ENCODE assay signal across 9 cellular contexts in the genomic region with DNA sequence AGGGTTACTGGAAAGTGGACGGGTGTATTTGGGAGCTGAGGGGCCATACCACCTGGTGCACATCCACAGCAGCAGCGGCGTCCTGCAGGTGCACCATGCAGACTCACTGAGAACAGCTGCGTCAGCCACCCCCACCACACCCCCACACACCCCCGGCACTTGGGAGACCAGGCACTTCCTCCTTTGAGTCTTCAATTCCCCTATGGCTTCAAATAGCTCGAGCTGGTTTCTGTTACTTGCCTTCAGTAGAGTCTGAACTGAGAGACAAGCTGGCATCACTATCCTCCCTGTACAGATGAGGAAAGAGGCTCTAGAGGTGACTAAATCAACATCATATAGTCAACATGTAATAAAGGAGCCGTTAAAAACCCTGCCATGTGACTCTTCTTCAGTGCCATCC. TPM values are rescaled to one million over a fixed set of nuclear protein-coding genes. Genes with fewer than 3 reads are reported as not detected.
DNase-seq lines count a peak whose midpoint lies in the region; ATAC-seq and TF ChIP-seq lines count a peak whose summit lies in the region.
"Had no signal": no experiment of that assay in that cellular context is flagged by ENCODE, and none has a peak within 500 bp of the region (broad histone marks: within the 10 kb centered on the region; RNA-seq: fewer than 3 reads in every experiment).

No MANE protein-coding gene starts in this region.

- no peak overlapping the region for H3K4me3 ChIP-seq in CD4-positive, CD25-positive, alpha-beta regulatory T cell (ENCODE audit: low read depth, low read length)
- no peak overlapping the region for H3K4me3 ChIP-seq in stomach

- peaks cover 0 to 14% (median 6%) of the 10 kb centered on the region in 4 donors for H3K4me1 Mint-ChIP-seq in CD4-positive, CD25-positive, alpha-beta regulatory T cell
- H3K4me1 Mint-ChIP-seq in effector memory CD8-positive, alpha-beta T cell (ENCODE audit: low read depth in 2 of 2): peaks cover 6 to 11% of the 10 kb centered on the region in 2 donors
- peaks cover 4% of the 10 kb centered on the region for H3K4me1 Mint-ChIP-seq in endothelial cell (ENCODE audit: unreplicated experiment)

- H3K4me1 ChIP-seq in CD4-positive, CD25-positive, alpha-beta regulatory T cell (ENCODE audit: control insufficient read depth, insufficient read depth, low read length, poor library complexity, severe bottlenecking): peaks cover 4% of the 10 kb centered on the region
- H3K4me1 ChIP-seq in stomach: peaks cover 75 to 98% (median 87%) of the 10 kb centered on the region in 4 donors

- H3K27me3 Mint-ChIP-seq in CD4-positive, CD25-positive, alpha-beta regulatory T cell: peaks cover 13% of the 10 kb centered on the region
- H3K27me3 Mint-ChIP-seq in effector memory CD8-positive, alpha-beta T cell: peaks cover 45 to 46% of the 10 kb centered on the region in 2 donors
- H3K27me3 Mint-ChIP-seq in endothelial cell (ENCODE audit: unreplicated experiment): peaks cover 6% of the 10 kb centered on the region
- H3K27me3 Mint-ChIP-seq: activated naive CD4-positive, alpha-beta T cell treated with anti-CD3 and anti-CD28 coated beads, Interleukin-2, amount 50 U/mL, for 24 hours had no signal

- H3K36me3 ChIP-seq in CD4-positive, CD25-positive, alpha-beta regulatory T cell (ENCODE audit: control insufficient read depth, insufficient read depth, low read length): no peaks in the 10 kb centered on the region
- no peaks in the 10 kb centered on the region for H3K36me3 ChIP-seq in stomach

- WGBS in stomach, 5 donors: 34 to 64% (median 54%) methylated on average over 4 to 7 of the region's 7 CpGs

- no peak overlapping the region for H3K27ac Mint-ChIP-seq in CD4-positive, CD25-positive, alpha-beta regulatory T cell
- H3K27ac Mint-ChIP-seq in effector memory CD8-positive, alpha-beta T cell: no peak overlapping the region
- no peak overlapping the region for H3K27ac Mint-ChIP-seq in endothelial cell (ENCODE audit: unreplicated experiment)
- H3K27ac Mint-ChIP-seq: activated naive CD4-positive, alpha-beta T cell treated with anti-CD3 and anti-CD28 coated beads, Interleukin-2, amount 50 U/mL, for 24 hours had no signal

- no peak for TF ChIP-seq POLR2A in stomach (IDR thresholded peaks at IDR 0.05)

- intact Hi-C loops in stomach (cut with DNase I; ENCODE audit: low total_unique reads): no loop called here

- ATAC-seq in CD4-positive, CD25-positive, alpha-beta regulatory T cell (ENCODE audit: low read depth in 2 of 2): peak; percentile 63
- peak; percentile 77 for ATAC-seq in HG03135 (IDR thresholded peaks at IDR 0.05; ENCODE audit: unreplicated experiment)
- ATAC-seq in effector memory CD8-positive, alpha-beta T cell (replicated peaks): peak; percentile 69
- no peak for ATAC-seq in SK-N-SH treated with all-trans-retinoic acid at 6 μM for 48 hours

- no peaks in the 10 kb centered on the region for H3K9me3 ChIP-seq in CD4-positive, CD25-positive, alpha-beta regulatory T cell (ENCODE audit: control insufficient read depth in 2 of 2, low read length in 2 of 2)
- no peaks in the 10 kb centered on the region for H3K9me3 ChIP-seq in stomach

- H3K27me3 ChIP-seq in CD4-positive, CD25-positive, alpha-beta regulatory T cell (ENCODE audit: control insufficient read depth, insufficient read depth, low read length): peaks cover 5% of the 10 kb centered on the region
- H3K27me3 ChIP-seq in stomach: no peaks in the 10 kb centered on the region

- TF ChIP-seq CTCF in stomach (IDR thresholded peaks at IDR 0.05) (no peak), endothelial cell (IDR thresholded peaks at IDR 0.05; ENCODE audit: unreplicated experiment) (no peak)

- H3K27ac ChIP-seq in CD4-positive, CD25-positive, alpha-beta regulatory T cell (ENCODE audit: insufficient read depth, low read length, poor library complexity, severe bottlenecking): no peak overlapping the region
- H3K27ac ChIP-seq in stomach: peak overlapping the region in 4 of 5 donors; percentile 68 to 99 (median 84)

- H3K4me3 Mint-ChIP-seq in CD4-positive, CD25-positive, alpha-beta regulatory T cell: no peak overlapping the region
- H3K4me3 Mint-ChIP-seq in effector memory CD8-positive, alpha-beta T cell: no peak overlapping the region
- H3K4me3 Mint-ChIP-seq in endothelial cell (ENCODE audit: unreplicated experiment): no peak overlapping the region
- H3K4me3 Mint-ChIP-seq: activated naive CD4-positive, alpha-beta T cell treated with anti-CD3 and anti-CD28 coated beads, Interleukin-2, amount 50 U/mL, for 24 hours had no signal

- no peaks in the 10 kb centered on the region for H3K36me3 Mint-ChIP-seq in CD4-positive, CD25-positive, alpha-beta regulatory T cell
- no peaks in the 10 kb centered on the region for H3K36me3 Mint-ChIP-seq in effector memory CD8-positive, alpha-beta T cell (ENCODE audit: insufficient read depth)
- peaks cover 4% of the 10 kb centered on the region for H3K36me3 Mint-ChIP-seq in endothelial cell (ENCODE audit: low read depth, unreplicated experiment)
- H3K36me3 Mint-ChIP-seq: activated naive CD4-positive, alpha-beta T cell treated with anti-CD3 and anti-CD28 coated beads, Interleukin-2, amount 50 U/mL, for 24 hours had no signal

- peak in 1 of 3 donors; percentile 56 for DNase-seq in CD4-positive, CD25-positive, alpha-beta regulatory T cell
- peak; percentile 80 for DNase-seq in GM19238 (ENCODE audit: insufficient read length, low spot score)
- DNase-seq in NCI-H345 (lab: John Stamatoyannopoulos, UW): peak; percentile 83
- DNase-seq in effector memory CD8-positive, alpha-beta T cell: no peak
- DNase-seq in stomach: no peak
- DNase-seq in endothelial cell (ENCODE audit: low spot score): no peak

- TF ChIP-seq EP300 in stomach (IDR thresholded peaks at IDR 0.05): no peak

- H3K9me3 Mint-ChIP-seq in CD4-positive, CD25-positive, alpha-beta regulatory T cell: peaks cover 0 to 1% (median 0%) of the 10 kb centered on the region in 7 donors
- H3K9me3 Mint-ChIP-seq in effector memory CD8-positive, alpha-beta T cell: no peaks in the 10 kb centered on the region
- H3K9me3 Mint-ChIP-seq in endothelial cell (ENCODE audit: unreplicated experiment): no peaks in the 10 kb centered on the region
- H3K9me3 Mint-ChIP-seq: activated naive CD4-positive, alpha-beta T cell treated with anti-CD3 and anti-CD28 coated beads, Interleukin-2, amount 50 U/mL, for 24 hours had no signal

TF ChIP-seq in SK-N-SH treated with all-trans-retinoic acid at 6 μM for 48 hours, 23 proteins besides CTCF, POLR2A, EP300 and RAD21 (continues in another document):
- TF ChIP-seq PPARA (CRISPR knock-in tag; IDR thresholded peaks at IDR 0.05; ENCODE audit: borderline replicate concordance): no peak
- TF ChIP-seq, protein P1, sequence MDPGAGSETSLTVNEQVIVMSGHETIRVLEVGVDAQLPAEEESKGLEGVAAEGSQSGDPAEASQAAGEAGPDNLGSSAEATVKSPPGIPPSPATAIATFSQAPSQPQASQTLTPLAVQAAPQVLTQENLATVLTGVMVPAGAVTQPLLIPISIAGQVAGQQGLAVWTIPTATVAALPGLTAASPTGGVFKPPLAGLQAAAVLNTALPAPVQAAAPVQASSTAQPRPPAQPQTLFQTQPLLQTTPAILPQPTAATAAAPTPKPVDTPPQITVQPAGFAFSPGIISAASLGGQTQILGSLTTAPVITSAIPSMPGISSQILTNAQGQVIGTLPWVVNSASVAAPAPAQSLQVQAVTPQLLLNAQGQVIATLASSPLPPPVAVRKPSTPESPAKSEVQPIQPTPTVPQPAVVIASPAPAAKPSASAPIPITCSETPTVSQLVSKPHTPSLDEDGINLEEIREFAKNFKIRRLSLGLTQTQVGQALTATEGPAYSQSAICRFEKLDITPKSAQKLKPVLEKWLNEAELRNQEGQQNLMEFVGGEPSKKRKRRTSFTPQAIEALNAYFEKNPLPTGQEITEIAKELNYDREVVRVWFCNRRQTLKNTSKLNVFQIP (CRISPR knock-in tag; IDR thresholded peaks at IDR 0.05; ENCODE audit: borderline replicate concordance, low read depth): no peak
- TF ChIP-seq ZNF70 (CRISPR knock-in tag; IDR thresholded peaks at IDR 0.05): no peak
- TF ChIP-seq, protein P2, sequence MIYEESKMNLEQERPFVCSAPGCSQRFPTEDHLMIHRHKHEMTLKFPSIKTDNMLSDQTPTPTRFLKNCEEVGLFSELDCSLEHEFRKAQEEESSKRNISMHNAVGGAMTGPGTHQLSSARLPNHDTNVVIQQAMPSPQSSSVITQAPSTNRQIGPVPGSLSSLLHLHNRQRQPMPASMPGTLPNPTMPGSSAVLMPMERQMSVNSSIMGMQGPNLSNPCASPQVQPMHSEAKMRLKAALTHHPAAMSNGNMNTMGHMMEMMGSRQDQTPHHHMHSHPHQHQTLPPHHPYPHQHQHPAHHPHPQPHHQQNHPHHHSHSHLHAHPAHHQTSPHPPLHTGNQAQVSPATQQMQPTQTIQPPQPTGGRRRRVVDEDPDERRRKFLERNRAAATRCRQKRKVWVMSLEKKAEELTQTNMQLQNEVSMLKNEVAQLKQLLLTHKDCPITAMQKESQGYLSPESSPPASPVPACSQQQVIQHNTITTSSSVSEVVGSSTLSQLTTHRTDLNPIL (CRISPR knock-in tag; IDR thresholded peaks at IDR 0.05; ENCODE audit: low read depth): no peak

RNA-seq across cellular contexts. Expression of a gene that starts 15.4 kb away (rescaled TPM):
- total RNA-seq in CD4-positive, CD25-positive, alpha-beta regulatory T cell: not detected
- not detected for polyA plus RNA-seq in CD4-positive, CD25-positive, alpha-beta regulatory T cell
- 100 to 1,000 TPM in 1 of 5 donors, 10 to 100 TPM in 4; 10.5 to 111 (median 23.6) TPM for total RNA-seq in stomach
- polyA plus RNA-seq in stomach: 10 to 100 TPM; 16.5 to 30.1 (median 19.8) TPM
- total RNA-seq in endothelial cell (ENCODE audit: unreplicated experiment): 13.3 TPM

RNA-seq across cellular contexts. Expression of a gene that starts 48.3 kb away (rescaled TPM):
- 50.9 TPM for total RNA-seq in CD4-positive, CD25-positive, alpha-beta regulatory T cell
- polyA plus RNA-seq in CD4-positive, CD25-positive, alpha-beta regulatory T cell: 10 to 100 TPM; 44.6 to 51.3 (median 48.1) TPM
- total RNA-seq in stomach (100 to 1,000 TPM in 1 of 5 donors, 10 to 100 TPM in 3, 1 to 10 TPM in 1; 7.8 to 103 (median 31.0) TPM), endothelial cell (ENCODE audit: unreplicated experiment) (43.7 TPM)
- 10 to 100 TPM; 15.8 to 27.2 (median 19.7) TPM for polyA plus RNA-seq in stomach

Comparison
In these comparisons a context has a peak if more than half of its experiments do, and no peak if none do; other contexts are left out.
1. DNase-seq: peak in GM19238 (single experiment) and NCI-H345 (single experiment); none in effector memory CD8-positive, alpha-beta T cell (0 of 3), stomach (single experiment) and endothelial cell (single experiment).
2. RNA of a gene that starts 15.4 kb away (total RNA-seq): 10.5 to 111 TPM in stomach and 13.3 TPM in endothelial cell (single experiment); not detected in CD4-positive, CD25-positive, alpha-beta regulatory T cell (single experiment); every median in the first group is over 10 times any median in the second.